26 cellular contexts compared by ENCODE assay signal in genomic region chr12:80232873-80233272, GRCh38.
"Had no signal": no experiment of that assay in that cellular context is flagged by ENCODE, and none has a peak within 500 bp of the region (broad histone marks: within the 10 kb centered on the region; RNA-seq: fewer than 3 reads in every experiment).

No MANE protein-coding gene starts in this region.

- H3K27ac ChIP-seq: KMS-11, SJSA1, SK-N-MC had no signal

- H3K4me3 Mint-ChIP-seq: T-cell had no signal

- H3K36me3 ChIP-seq: SJSA1 had no signal

- H3K4me1 ChIP-seq: SJSA1 had no signal

- H3K4me2 ChIP-seq: KMS-11 had no signal

- H3K9me3 ChIP-seq: SJSA1 had no signal

- H3K4me3 ChIP-seq: SJSA1, SK-N-MC had no signal

- H3K9me3 Mint-ChIP-seq: T-cell had no signal

- H3K4me1 Mint-ChIP-seq: T-cell had no signal

- H3K36me3 Mint-ChIP-seq: T-cell had no signal

- H3K9ac ChIP-seq: KMS-11 had no signal

- ATAC-seq: HepG2, T-cell had no signal

- H3K27me3 ChIP-seq: SJSA1 had no signal

- H3K27ac Mint-ChIP-seq: T-cell had no signal

- DNase-seq: IMR-90; Kasumi-1; MV-4-11; NCI-H1048; NCI-H1105; NCI-H1417; NCI-H1436 treated with DMSO at 0.1 percent for 48 hours; NCI-H1694 treated with DMSO at 0.1 percent for 48 hours; NCI-H1930; NCI-H2081; NCI-H226; NCI-H446; NCI-H510A; NCI-H524 treated with DMSO at 0.1 percent for 48 hours; NCI-H69; NCI-H774; NK-92 treated with Interleukin-12 subunit alpha and Interleukin-12 subunit beta, amount 100 ng/mL, for 24 hours; Right ventricle myocardium superior; RPMI8226; SIG-M5; SW 1271; T-cell had no signal
